In genomic region chr1:226666164-226666506, GRCh38 we compare ENCODE assay signal across 15 cellular contexts.
DNase-seq lines count a peak whose midpoint lies in the region; ATAC-seq and TF ChIP-seq lines count a peak whose summit lies in the region.
"Had no signal": no experiment of that assay in that cellular context is flagged by ENCODE, and none has a peak within 500 bp of the region (broad histone marks: within the 10 kb centered on the region; RNA-seq: fewer than 3 reads in every experiment).

No MANE protein-coding gene starts in this region.

- H3K4me1 ChIP-seq in H9 (ENCODE audit: insufficient read depth, low read length), result peaks cover 6% of the 10 kb centered on the region
- peaks cover 31% of the 10 kb centered on the region in 2 experiments for H3K4me1 ChIP-seq in trophoblast cell (ENCODE audit: control insufficient read depth in 1 of 2, insufficient read depth in 2 of 2, low read length in 2 of 2)

- no peak overlapping the region for H2BK20ac ChIP-seq in H9 (ENCODE audit: low read depth, low read length, poor library complexity, severe bottlenecking)

- H3K4me1 Mint-ChIP-seq in CD14-positive monocyte (peaks cover 55% of the 10 kb centered on the region), H9 (peaks cover 38 to 53% of the 10 kb centered on the region in 2 experiments)

- H4K20me1 ChIP-seq in H9 (ENCODE audit: control insufficient read depth, insufficient read depth, insufficient read length), result no peaks in the 10 kb centered on the region

- H3K4me3 ChIP-seq in trophoblast cell (ENCODE audit: low read depth, low read length), result no peak overlapping the region
- H3K4me3 ChIP-seq: HAP-1, SK-N-MC had no signal

- H2BK120ac ChIP-seq in H9 (ENCODE audit: low read depth, low read length, poor library complexity, severe bottlenecking) (no peak overlapping the region), trophoblast cell (ENCODE audit: insufficient read depth, low read length, poor library complexity) (no peak overlapping the region)

- H3K27me3 Mint-ChIP-seq in CD14-positive monocyte (ENCODE audit: low read depth in 3 of 3) (peaks cover 0 to 3% (median 1%) of the 10 kb centered on the region in 3 donors), H9 (ENCODE audit: low read depth) (peaks cover 5% of the 10 kb centered on the region)

- H3K27me3 ChIP-seq in H9 (ENCODE audit: insufficient read depth, low read length) (no peaks in the 10 kb centered on the region), trophoblast cell (ENCODE audit: insufficient read depth, low read length) (no peaks in the 10 kb centered on the region)

- H3K4ac ChIP-seq in H9 (ENCODE audit: low read depth, low read length) (no peak overlapping the region), trophoblast cell (ENCODE audit: low read depth, low read length) (no peak overlapping the region)

- H2AFZ ChIP-seq in H9 (ENCODE audit: low read length) (no peak overlapping the region), trophoblast cell (ENCODE audit: insufficient read depth, low read length, poor library complexity) (no peak overlapping the region)

- H2BK12ac ChIP-seq in H9 (ENCODE audit: insufficient read length, low read depth, low read length), result no peak overlapping the region
- peak overlapping the region; percentile 16 for H2BK12ac ChIP-seq in trophoblast cell (ENCODE audit: low read length)

- intact Hi-C loops in CD14-positive monocyte (cut with micrococcal nuclease), result no loop called here

- H3K27ac Mint-ChIP-seq in CD14-positive monocyte (peak overlapping the region in 6 of 7 donors; percentile 42 to 88 (median 64)), H9 (no peak overlapping the region)

- no peak overlapping the region for H3T11ph ChIP-seq in H9 (ENCODE audit: low read length)

- no peak overlapping the region for H4K8ac ChIP-seq in H9 (replicated peaks; ENCODE audit: insufficient read length, low read depth, low read length)
- no peak overlapping the region for H4K8ac ChIP-seq in trophoblast cell (ENCODE audit: low read depth, low read length)

- no peak overlapping the region for H3K56ac ChIP-seq in H9 (ENCODE audit: insufficient read length, low read depth, low read length)

- H3K79me2 ChIP-seq in H9 (ENCODE audit: insufficient read depth, low read length) (no peaks in the 10 kb centered on the region), trophoblast cell (ENCODE audit: control insufficient read depth, insufficient read depth, low read length, poor library complexity) (no peaks in the 10 kb centered on the region)

- no peak overlapping the region for H4K91ac ChIP-seq in H9 (ENCODE audit: insufficient read length, low read depth, low read length)
- no peak overlapping the region for H4K91ac ChIP-seq in trophoblast cell (ENCODE audit: low read depth, low read length)

- no peak overlapping the region; the same call in 1 of the 2 replicates for H3K14ac ChIP-seq in H9 (ENCODE audit: insufficient read depth, low read length)
- H3K14ac ChIP-seq in trophoblast cell (ENCODE audit: low read length), result no peak overlapping the region

- H3K9ac ChIP-seq in H9 (ENCODE audit: extremely low read depth, insufficient read length, low read length) (no peak overlapping the region), trophoblast cell (ENCODE audit: low read length) (no peak overlapping the region)

- no peaks in the 10 kb centered on the region for H3K36me3 ChIP-seq in trophoblast cell (ENCODE audit: control insufficient read depth in 1 of 2, insufficient read depth in 2 of 2, low read length in 2 of 2)
- H3K36me3 ChIP-seq: HAP-1 had no signal

- H3K9me3 Mint-ChIP-seq in CD14-positive monocyte (no peaks in the 10 kb centered on the region), H9 (no peaks in the 10 kb centered on the region)

- H2BK5ac ChIP-seq in H9 (ENCODE audit: insufficient read length, low read length) (peak overlapping the region; percentile 5), trophoblast cell (ENCODE audit: low read depth, low read length, poor library complexity) (no peak overlapping the region)

- H3K27ac ChIP-seq in H9 (ENCODE audit: insufficient read length, low read depth, low read length) (no peak overlapping the region), cingulate gyrus (ENCODE audit: low read depth, low read length) (peak overlapping the region; percentile 84), trophoblast cell (ENCODE audit: low read depth, low read length) (no peak overlapping the region)
- H3K27ac ChIP-seq: SK-N-MC had no signal

- DNase-seq in CD14-positive monocyte (ENCODE audit: low spot score), result no peak
- DNase-seq in H9, result no peak
- no peak for DNase-seq in trophoblast cell
- no peak for DNase-seq in AML-193 (lab: John Stamatoyannopoulos, UW)
- DNase-seq in DMS53 (lab: John Stamatoyannopoulos, UW), result no peak
- DNase-seq: activated gamma-delta T cell treated with Interleukin-2 at 50 U/mL for 16 hours; effector CD8-positive, alpha-beta T cell; left colon; MM.1S; NCI-H2081; NCI-H526 had no signal

- no peaks in the 10 kb centered on the region for H3K79me1 ChIP-seq in H9 (ENCODE audit: insufficient read depth, low read depth, low read length, poor library complexity, severe bottlenecking)
- peaks cover 9% of the 10 kb centered on the region for H3K79me1 ChIP-seq in trophoblast cell (ENCODE audit: low read length)

- H3K4me2 ChIP-seq in H9 (ENCODE audit: insufficient read depth, insufficient read length, low read length), result no peak overlapping the region
- H3K4me2 ChIP-seq in trophoblast cell (ENCODE audit: low read length), result no peak overlapping the region

- no peak overlapping the region for H3K23ac ChIP-seq in H9 (ENCODE audit: insufficient read length, low read depth, low read length)
- no peak overlapping the region for H3K23ac ChIP-seq in trophoblast cell (ENCODE audit: low read length)

- H4K12ac ChIP-seq in trophoblast cell (ENCODE audit: low read depth, low read length), result no peak overlapping the region

- TF ChIP-seq CTCF in CD14-positive monocyte (IDR thresholded peaks at IDR 0.05), result no peak
- no peak for TF ChIP-seq CTCF in H9 (conservative IDR thresholded peaks at IDR 0.05)

- no peak overlapping the region for H3K18ac ChIP-seq in H9 (ENCODE audit: insufficient read length, low read depth, low read length)
- no peak overlapping the region for H3K18ac ChIP-seq in trophoblast cell (ENCODE audit: low read length)

- no CpG with 5 or more reads among the region's 6 CpGs for WGBS in H9 (ENCODE audit: extremely low coverage, insufficient read length, low lambda C conversion rate)
- WGBS in trophoblast cell (ENCODE audit: extremely low coverage, insufficient coverage, insufficient read length), result no CpG with 5 or more reads among the region's 6 CpGs

- H2BK15ac ChIP-seq in H9 (ENCODE audit: low read depth, low read length), result no peak overlapping the region

- no peak for ATAC-seq in GM19324 (IDR thresholded peaks at IDR 0.05; ENCODE audit: low FRiP score, unreplicated experiment)
- ATAC-seq: left colon had no signal

- H3K4me3 Mint-ChIP-seq in CD14-positive monocyte (no peak overlapping the region), H9 (no peak overlapping the region)

- no peak overlapping the region for H2AK5ac ChIP-seq in H9 (ENCODE audit: insufficient read length, low read length)
- no peak overlapping the region for H2AK5ac ChIP-seq in trophoblast cell (ENCODE audit: low read length)

- H3K9me3 ChIP-seq in H9 (ENCODE audit: control insufficient read depth, low read depth, low read length), result no peaks in the 10 kb centered on the region
- H3K9me3 ChIP-seq in trophoblast cell (ENCODE audit: insufficient read depth, low read depth, low read length), result no peaks in the 10 kb centered on the region

- H4K5ac ChIP-seq in H9 (ENCODE audit: insufficient read length, low read depth, low read length), result no peak overlapping the region

- H3K36me3 Mint-ChIP-seq in CD14-positive monocyte, result peaks cover 37 to 41% of the 10 kb centered on the region in 2 donors
- H3K36me3 Mint-ChIP-seq in H9 (ENCODE audit: insufficient read depth in 1 of 3, low read depth in 3 of 3), result no peaks in the 10 kb centered on the region

- no peaks in the 10 kb centered on the region for H3K23me2 ChIP-seq in H9 (ENCODE audit: insufficient read length, low read depth, low read length, poor library complexity, severe bottlenecking)

Comparison
In these comparisons a context has a peak if more than half of its experiments do, and no peak if none do; other contexts are left out.
1. H3K27ac Mint-ChIP-seq: peak in CD14-positive monocyte (6 of 7); none in H9 (0 of 3).